In the genomic region with DNA sequence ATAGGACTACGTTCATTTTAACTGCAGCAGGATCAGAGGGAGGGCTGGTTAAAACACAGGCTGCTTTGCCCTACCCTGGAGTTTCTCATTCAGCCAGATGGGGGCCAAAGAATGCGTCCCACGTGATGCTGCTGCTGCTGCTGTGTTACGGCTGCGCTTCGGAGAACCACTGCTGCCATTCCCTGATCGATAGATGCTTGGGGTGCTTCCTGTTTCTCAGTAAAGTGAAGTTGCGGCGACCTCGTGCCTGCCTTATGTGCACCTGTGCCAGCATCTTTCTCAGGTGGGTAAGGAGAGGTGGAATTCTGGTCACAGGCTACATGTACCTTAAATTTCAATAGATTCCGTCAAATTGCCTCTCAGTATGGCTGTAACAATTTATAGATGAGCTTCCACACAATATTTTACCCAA, we compare ENCODE assay signal across 9 cellular contexts. TPM values are rescaled to one million over a fixed set of nuclear protein-coding genes. Genes with fewer than 3 reads are reported as not detected.
A peak's percentile ranks its signal among the peaks of the same experiment; 100 is the strongest.
DNase-seq lines count a peak whose midpoint lies in the region; ATAC-seq and TF ChIP-seq lines count a peak whose summit lies in the region.
"Had no signal": no experiment of that assay in that cellular context is flagged by ENCODE, and none has a peak within 500 bp of the region (broad histone marks: within the 10 kb centered on the region; RNA-seq: fewer than 3 reads in every experiment).

No MANE protein-coding gene starts in this region.

- H2BK120ac ChIP-seq in H9 (ENCODE audit: low read depth, low read length, poor library complexity, severe bottlenecking), result no peak overlapping the region

- no peak overlapping the region for H3K23ac ChIP-seq in H9 (ENCODE audit: insufficient read length, low read depth, low read length)

- no peak overlapping the region for H2BK5ac ChIP-seq in H9 (ENCODE audit: insufficient read length, low read length)

- H3T11ph ChIP-seq in H9 (ENCODE audit: low read length), result no peak overlapping the region

- H2AK5ac ChIP-seq in H9 (ENCODE audit: insufficient read length, low read length), result no peak overlapping the region

- no CpG with 5 or more reads among the region's 11 CpGs for WGBS in H9 (ENCODE audit: extremely low coverage, insufficient read length, low lambda C conversion rate)

- H2BK12ac ChIP-seq in H9 (ENCODE audit: insufficient read length, low read depth, low read length), result no peak overlapping the region

- H3K9ac ChIP-seq in H9 (ENCODE audit: extremely low read depth, insufficient read length, low read length), result no peak overlapping the region

- H3K14ac ChIP-seq in H9 (ENCODE audit: insufficient read depth, low read length), result no peak overlapping the region

- peak; percentile 71 to 85 for ATAC-seq in activated T-cell treated with anti-CD3 and anti-CD28 coated beads, Interleukin-2, amount 50 U/mL, for 4 hours
- ATAC-seq in GM21381 (IDR thresholded peaks at IDR 0.05; ENCODE audit: unreplicated experiment), result no peak
- ATAC-seq in HG03565 (IDR thresholded peaks at IDR 0.05; ENCODE audit: unreplicated experiment), result no peak
- no peak for ATAC-seq in GM21723 (IDR thresholded peaks at IDR 0.05; ENCODE audit: unreplicated experiment)

- H2BK20ac ChIP-seq in H9 (ENCODE audit: low read depth, low read length, poor library complexity, severe bottlenecking), result no peak overlapping the region

- no peaks in the 10 kb centered on the region for H3K27me3 ChIP-seq in H9 (ENCODE audit: insufficient read depth, low read length)
- H3K27me3 ChIP-seq: upper lobe of left lung had no signal

- H3K9me3 Mint-ChIP-seq in H9, result no peaks in the 10 kb centered on the region
- H3K9me3 Mint-ChIP-seq in activated T-cell treated with anti-CD3 and anti-CD28 coated beads, Interleukin-2, amount 50 U/mL, for 4 hours, result no peaks in the 10 kb centered on the region

- no peak overlapping the region for H2BK15ac ChIP-seq in H9 (ENCODE audit: low read depth, low read length)

- H4K20me1 ChIP-seq in H9 (ENCODE audit: control insufficient read depth, insufficient read depth, insufficient read length), result no peaks in the 10 kb centered on the region

- H3K36me3 Mint-ChIP-seq in H9 (ENCODE audit: insufficient read depth in 1 of 3, low read depth in 3 of 3), result no peaks in the 10 kb centered on the region
- no peaks in the 10 kb centered on the region for H3K36me3 Mint-ChIP-seq in activated T-cell treated with anti-CD3 and anti-CD28 coated beads, Interleukin-2, amount 50 U/mL, for 4 hours (ENCODE audit: insufficient read depth)

- peak overlapping the region; percentile 73 for H3K4me2 ChIP-seq in H9 (ENCODE audit: insufficient read depth, insufficient read length, low read length)

- no peak overlapping the region for H4K5ac ChIP-seq in H9 (ENCODE audit: insufficient read length, low read depth, low read length)

- no peak overlapping the region for H4K8ac ChIP-seq in H9 (replicated peaks; ENCODE audit: insufficient read length, low read depth, low read length)

- H4K91ac ChIP-seq in H9 (ENCODE audit: insufficient read length, low read depth, low read length), result no peak overlapping the region

- peak overlapping the region; percentile 60 to 83 (median 63); a peak in 5 of 7 replicates for H3K27ac Mint-ChIP-seq in H9

- no peaks in the 10 kb centered on the region for H3K79me2 ChIP-seq in H9 (ENCODE audit: insufficient read depth, low read length)

- H2AFZ ChIP-seq in H9 (ENCODE audit: low read length), result peak overlapping the region; percentile 60

- peaks cover 5% of the 10 kb centered on the region; the same call in 1 of the 2 replicates for H3K4me1 ChIP-seq in H9 (ENCODE audit: insufficient read depth, low read length)

- no peak overlapping the region for H3K27ac ChIP-seq in H9 (ENCODE audit: insufficient read length, low read depth, low read length)
- H3K27ac ChIP-seq: upper lobe of left lung had no signal

- TF ChIP-seq CTCF in AG09319 (IDR thresholded peaks at IDR 0.05; ENCODE audit: low read depth, low read length) (peak; percentile 30), H9 (conservative IDR thresholded peaks at IDR 0.05) (peak; percentile 46)

- no peaks in the 10 kb centered on the region for H3K27me3 Mint-ChIP-seq in H9 (ENCODE audit: low read depth)
- H3K27me3 Mint-ChIP-seq in activated T-cell treated with anti-CD3 and anti-CD28 coated beads, Interleukin-2, amount 50 U/mL, for 4 hours (ENCODE audit: low read depth), result no peaks in the 10 kb centered on the region

- no peak overlapping the region for H3K18ac ChIP-seq in H9 (ENCODE audit: insufficient read length, low read depth, low read length)

- H3K9me3 ChIP-seq in H9 (ENCODE audit: control insufficient read depth, low read depth, low read length), result no peaks in the 10 kb centered on the region
- H3K9me3 ChIP-seq: upper lobe of left lung had no signal

- H3K23me2 ChIP-seq in H9 (ENCODE audit: insufficient read length, low read depth, low read length, poor library complexity, severe bottlenecking), result no peaks in the 10 kb centered on the region

- no peak for DNase-seq in AG09319 (ENCODE audit: extremely low read depth, low read depth)
- DNase-seq in H9, result peak; percentile 89
- peak; percentile 44 for DNase-seq in activated T-cell treated with anti-CD3 and anti-CD28 coated beads, Interleukin-2, amount 50 U/mL, for 4 hours
- DNase-seq in hepatic stellate cell (ENCODE audit: low spot score), result peak; percentile 47
- DNase-seq in stimulated activated CD4-positive, alpha-beta T cell treated with anti-CD3 and anti-CD28 coated beads, TNF-alpha, amount 100 ng/mL, for 48 hours (ENCODE audit: low read depth in 3 of 3), result peak; percentile 8 to 15 (median 13)
- DNase-seq: upper lobe of left lung had no signal

- H3K4me1 Mint-ChIP-seq in H9, result peaks cover 26 to 42% of the 10 kb centered on the region in 2 experiments
- peaks cover 19% of the 10 kb centered on the region for H3K4me1 Mint-ChIP-seq in activated T-cell treated with anti-CD3 and anti-CD28 coated beads, Interleukin-2, amount 50 U/mL, for 4 hours (ENCODE audit: low read depth)

- no peak overlapping the region for H3K4ac ChIP-seq in H9 (ENCODE audit: low read depth, low read length)

- H3K56ac ChIP-seq in H9 (ENCODE audit: insufficient read length, low read depth, low read length), result no peak overlapping the region

- H3K79me1 ChIP-seq in H9 (ENCODE audit: insufficient read depth, low read depth, low read length, poor library complexity, severe bottlenecking), result no peaks in the 10 kb centered on the region

- peak overlapping the region; percentile 50 to 62; a peak in 3 of 5 replicates for H3K4me3 Mint-ChIP-seq in H9
- H3K4me3 Mint-ChIP-seq in activated T-cell treated with anti-CD3 and anti-CD28 coated beads, Interleukin-2, amount 50 U/mL, for 4 hours, result peak overlapping the region; percentile 68

RNA-seq across cellular contexts. Expression of a gene that starts 24.7 kb away (rescaled TPM):
- 0.18 and 0.83 TPM in 2 replicates for total RNA-seq in H9 (2021)
- 1 to 10 TPM; 2.3 to 7.6 (median 5.1) TPM for total RNA-seq in activated T-cell treated with anti-CD3 and anti-CD28 coated beads, Interleukin-2, amount 50 U/mL, for 4 hours

Comparison
In these comparisons a context has a peak if more than half of its experiments do, and no peak if none do; other contexts are left out.
1. ATAC-seq: peak in activated T-cell treated with anti-CD3 and anti-CD28 coated beads, Interleukin-2, amount 50 U/mL, for 4 hours (2 of 2); none in GM21381 (single experiment), HG03565 (single experiment) and GM21723 (single experiment).